Comparison of ENCODE assay signal across 15 cellular contexts in genomic region chr4:175961604-175962003, GRCh38.
DNase-seq lines count a peak whose midpoint lies in the region; ATAC-seq lines count a peak whose summit lies in the region.
"Had no signal": no experiment of that assay in that cellular context is flagged by ENCODE, and none has a peak within 500 bp of the region (broad histone marks: within the 10 kb centered on the region; RNA-seq: fewer than 3 reads in every experiment).

No MANE protein-coding gene starts in this region.

- H3K27me3 Mint-ChIP-seq in activated T-helper 17 cell treated with anti-CD3 and anti-CD28 coated beads, Interleukin-2, amount 50 U/mL, for 72 hours, result peaks cover 7% of the 10 kb centered on the region

- no peak for DNase-seq in NCI-H2196 treated with DMSO at 0.1 percent for 48 hours (lab: John Stamatoyannopoulos, UW; ENCODE audit: unreplicated experiment)
- no peak for DNase-seq in substantia nigra (lab: John Stamatoyannopoulos, UW)
- no peak for DNase-seq in DMS114 treated with DMSO at 0.1 percent for 48 hours (lab: John Stamatoyannopoulos, UW; ENCODE audit: unreplicated experiment)
- DNase-seq: activated CD4-positive, alpha-beta T cell treated with anti-CD3 and anti-CD28 coated beads for 1 hour; glutamatergic neuron; NCI-H1105; NCI-H774 had no signal

- peak; percentile 93 for ATAC-seq in GM18519 (IDR thresholded peaks at IDR 0.05; ENCODE audit: low FRiP score, unreplicated experiment)
- ATAC-seq in GM21367 (IDR thresholded peaks at IDR 0.05; ENCODE audit: unreplicated experiment), result peak; percentile 95
- ATAC-seq in HG02938 (IDR thresholded peaks at IDR 0.05; ENCODE audit: unreplicated experiment), result peak; percentile 71
- ATAC-seq in HG03469 (IDR thresholded peaks at IDR 0.05; ENCODE audit: unreplicated experiment), result peak; percentile 93
- no peak for ATAC-seq in activated T-helper 17 cell treated with anti-CD3 and anti-CD28 coated beads, Interleukin-2, amount 50 U/mL, for 72 hours (replicated peaks)
- ATAC-seq: SK-N-SH treated with all-trans-retinoic acid at 6 μM for 48 hours had no signal

- H3K27ac Mint-ChIP-seq in activated T-helper 17 cell treated with anti-CD3 and anti-CD28 coated beads, Interleukin-2, amount 50 U/mL, for 72 hours, result no peak overlapping the region
- H3K27ac Mint-ChIP-seq: activated T-helper 2 cell treated with anti-CD3 and anti-CD28 coated beads, Interferon-gamma antibody, Interleukin-2, Interleukin-4, amounts not matched to agents 10 μg/mL and 5 μg/mL and 100 μg/mL, durations not matched to agents 14 hours and 24 hours and 36 hours had no signal

- no peaks in the 10 kb centered on the region for H3K4me1 Mint-ChIP-seq in activated T-helper 17 cell treated with anti-CD3 and anti-CD28 coated beads, Interleukin-2, amount 50 U/mL, for 72 hours

- no peak overlapping the region for H3K27ac ChIP-seq in substantia nigra (ENCODE audit: low read depth, low read length, poor library complexity, severe bottlenecking)
- H3K27ac ChIP-seq: vagina had no signal

- H3K36me3 Mint-ChIP-seq in activated T-helper 17 cell treated with anti-CD3 and anti-CD28 coated beads, Interleukin-2, amount 50 U/mL, for 72 hours (ENCODE audit: low read depth), result no peaks in the 10 kb centered on the region

- no peaks in the 10 kb centered on the region for H3K9me3 Mint-ChIP-seq in activated T-helper 17 cell treated with anti-CD3 and anti-CD28 coated beads, Interleukin-2, amount 50 U/mL, for 72 hours
- H3K9me3 Mint-ChIP-seq: activated T-helper 2 cell treated with anti-CD3 and anti-CD28 coated beads, Interferon-gamma antibody, Interleukin-2, Interleukin-4, amounts not matched to agents 10 μg/mL and 5 μg/mL and 100 μg/mL, durations not matched to agents 14 hours and 24 hours and 36 hours had no signal

- H3K4me3 Mint-ChIP-seq in activated T-helper 17 cell treated with anti-CD3 and anti-CD28 coated beads, Interleukin-2, amount 50 U/mL, for 72 hours, result no peak overlapping the region
